18 cellular contexts compared by ENCODE assay signal in the genomic region with DNA sequence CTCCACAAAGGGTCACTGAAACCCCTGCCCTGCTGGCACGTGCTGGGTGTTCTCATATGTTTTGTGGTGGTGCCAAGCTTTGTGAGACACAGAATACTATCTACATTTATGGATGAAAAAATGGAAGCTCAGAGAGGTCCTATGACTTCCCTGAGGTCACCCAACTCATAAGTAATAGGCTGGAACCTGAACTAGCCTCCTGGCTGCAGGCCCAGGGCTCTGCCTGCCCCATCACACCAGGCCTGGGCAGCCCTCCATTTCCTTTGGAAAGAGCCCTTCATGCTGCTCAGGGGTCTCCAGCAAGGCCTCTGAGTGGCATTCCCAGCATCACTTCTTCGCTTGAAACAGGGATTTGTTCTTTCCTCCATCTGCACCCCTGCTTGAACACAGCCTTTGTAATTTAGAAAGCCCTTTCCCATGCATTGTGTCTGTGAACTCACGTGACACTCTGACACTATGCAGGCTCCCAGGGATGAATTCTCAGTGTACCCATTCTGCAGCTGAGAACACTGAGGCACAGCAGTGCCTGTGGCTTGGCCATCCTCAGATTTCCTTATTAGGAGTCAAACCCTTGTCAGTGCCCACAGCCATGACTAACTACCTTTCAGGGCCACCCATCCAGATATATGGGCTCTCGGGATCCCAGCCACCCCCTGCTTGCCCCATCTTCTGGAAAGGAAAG.
DNase-seq lines count a peak whose midpoint lies in the region; ATAC-seq and TF ChIP-seq lines count a peak whose summit lies in the region.
"Had no signal": no experiment of that assay in that cellular context is flagged by ENCODE, and none has a peak within 500 bp of the region (broad histone marks: within the 10 kb centered on the region; RNA-seq: fewer than 3 reads in every experiment).

No MANE protein-coding gene starts in this region.

- no peak for ATAC-seq in activated naive CD4-positive, alpha-beta T cell treated with anti-CD3 and anti-CD28 coated beads, Interleukin-2, amount 50 U/mL, for 72 hours
- ATAC-seq: activated CD4-positive, alpha-beta T cell treated with anti-CD3 and anti-CD28 coated beads for 36 hours; effector memory CD8-positive, alpha-beta T cell had no signal

- H3K4me1 Mint-ChIP-seq in brain, result peaks cover 68% of the 10 kb centered on the region
- H3K4me1 Mint-ChIP-seq: activated CD4-positive, alpha-beta T cell treated with anti-CD3 and anti-CD28 coated beads for 36 hours; activated naive CD4-positive, alpha-beta T cell treated with anti-CD3 and anti-CD28 coated beads, Interleukin-2, amount 50 U/mL, for 24 hours had no signal

- H3K27me3 ChIP-seq in left ventricle myocardium inferior (ENCODE audit: low read depth) (no peaks in the 10 kb centered on the region), rectal smooth muscle tissue (ENCODE audit: control insufficient read depth, insufficient read depth, low read length) (no peaks in the 10 kb centered on the region)
- H3K27me3 ChIP-seq: BE2C had no signal

- intact Hi-C loops in left ventricle myocardium inferior (cut with micrococcal nuclease), result no loop called here

- H3K9ac ChIP-seq in rectal smooth muscle tissue (ENCODE audit: low read length), result no peak overlapping the region

- H3K4me1 ChIP-seq in left ventricle myocardium inferior, result peaks cover 59% of the 10 kb centered on the region
- H3K4me1 ChIP-seq in rectal smooth muscle tissue (ENCODE audit: control insufficient read depth, insufficient read depth, low read length), result peaks cover 60% of the 10 kb centered on the region

- no peaks in the 10 kb centered on the region for H3K27me3 Mint-ChIP-seq in brain
- H3K27me3 Mint-ChIP-seq: activated CD4-positive, alpha-beta T cell treated with anti-CD3 and anti-CD28 coated beads for 36 hours; activated naive CD4-positive, alpha-beta T cell treated with anti-CD3 and anti-CD28 coated beads, Interleukin-2, amount 50 U/mL, for 24 hours; effector memory CD8-positive, alpha-beta T cell had no signal

- TF ChIP-seq CTCF in brain (conservative IDR thresholded peaks at IDR 0.05) (no peak), left ventricle myocardium inferior (IDR thresholded peaks at IDR 0.05; ENCODE audit: borderline replicate concordance) (no peak)

- peaks cover 33% of the 10 kb centered on the region for H3K36me3 Mint-ChIP-seq in brain
- no peaks in the 10 kb centered on the region for H3K36me3 Mint-ChIP-seq in activated naive CD4-positive, alpha-beta T cell treated with anti-CD3 and anti-CD28 coated beads, Interleukin-2, amount 50 U/mL, for 72 hours

- H3K9me3 ChIP-seq in left ventricle myocardium inferior (replicated peaks), result no peaks in the 10 kb centered on the region
- H3K9me3 ChIP-seq: BE2C had no signal

- peak overlapping the region; percentile 94 for H3K27ac ChIP-seq in left ventricle myocardium inferior (replicated peaks)
- H3K27ac ChIP-seq in rectal smooth muscle tissue (ENCODE audit: low read depth, low read length), result peak overlapping the region; percentile 93

- peak overlapping the region; percentile 77 to 99 (median 87) for H3K27ac Mint-ChIP-seq in brain
- peak overlapping the region in 1 of 2 donors; percentile 2 for H3K27ac Mint-ChIP-seq in activated naive CD4-positive, alpha-beta T cell treated with anti-CD3 and anti-CD28 coated beads, Interleukin-2, amount 50 U/mL, for 72 hours
- H3K27ac Mint-ChIP-seq: activated CD4-positive, alpha-beta T cell treated with anti-CD3 and anti-CD28 coated beads for 36 hours; activated naive CD4-positive, alpha-beta T cell treated with anti-CD3 and anti-CD28 coated beads, Interleukin-2, amount 50 U/mL, for 24 hours had no signal

- peaks cover 0 to 6% (median 0%) of the 10 kb centered on the region in 5 experiments for H3K9me3 Mint-ChIP-seq in brain
- no peaks in the 10 kb centered on the region for H3K9me3 Mint-ChIP-seq in activated naive CD4-positive, alpha-beta T cell treated with anti-CD3 and anti-CD28 coated beads, Interleukin-2, amount 50 U/mL, for 72 hours
- H3K9me3 Mint-ChIP-seq: activated naive CD4-positive, alpha-beta T cell treated with anti-CD3 and anti-CD28 coated beads, Interleukin-2, amount 50 U/mL, for 24 hours; effector memory CD8-positive, alpha-beta T cell had no signal

- DNase-seq in G401 (ENCODE audit: low spot score) (peak; percentile 45), left ventricle myocardium inferior (peak; percentile 57), NCI-H226 (no peak), NCI-H526 treated with DMSO at 0.1 percent for 48 hours (lab: John Stamatoyannopoulos, UW) (no peak), NCI-H774 (lab: John Stamatoyannopoulos, UW) (no peak)
- no peak for DNase-seq in activated naive CD4-positive, alpha-beta T cell treated with anti-CD3 and anti-CD28 coated beads, Interleukin-2, amount 50 U/mL, for 72 hours (ENCODE audit: low spot score in 2 of 2)
- DNase-seq: activated CD4-positive, alpha-beta T cell treated with anti-CD3 and anti-CD28 coated beads for 36 hours; DMS153; effector memory CD8-positive, alpha-beta T cell; NCI-H187 treated with DMSO at 0.1 percent for 48 hours; NCI-H748 treated with DMSO at 0.1 percent for 48 hours; RPMI8226; stimulated activated CD4-positive, alpha-beta T cell treated with anti-CD3 and anti-CD28 coated beads, Interleukin-1b, Interleukin-23, amount 100 ng/mL, for 48 hours; trophoblast cell had no signal

- in situ Hi-C loops in G401 (cut with HindIII; ENCODE audit: low sequenced_read_pairs), result no loop called here

- H3K4me3 ChIP-seq in left ventricle myocardium inferior (no peak overlapping the region), rectal smooth muscle tissue (ENCODE audit: low read length) (no peak overlapping the region)

- no peak overlapping the region for H3K4me3 Mint-ChIP-seq in brain
- H3K4me3 Mint-ChIP-seq: activated CD4-positive, alpha-beta T cell treated with anti-CD3 and anti-CD28 coated beads for 36 hours; activated naive CD4-positive, alpha-beta T cell treated with anti-CD3 and anti-CD28 coated beads, Interleukin-2, amount 50 U/mL, for 24 hours; effector memory CD8-positive, alpha-beta T cell had no signal

- H3K36me3 ChIP-seq in left ventricle myocardium inferior (peaks cover 36% of the 10 kb centered on the region), rectal smooth muscle tissue (ENCODE audit: control insufficient read depth, insufficient read depth, low read length) (peaks cover 11% of the 10 kb centered on the region)

Comparison
In these comparisons a context has a peak if more than half of its experiments do, and no peak if none do; other contexts are left out.
1. DNase-seq: peak in G401 (single experiment) and left ventricle myocardium inferior (single experiment); none in NCI-H226 (single experiment), NCI-H526 treated with DMSO at 0.1 percent for 48 hours (single experiment), NCI-H774 (single experiment) and activated naive CD4-positive, alpha-beta T cell treated with anti-CD3 and anti-CD28 coated beads, Interleukin-2, amount 50 U/mL, for 72 hours (0 of 2).